In genomic region chr20:29873946-29874345, GRCh38 we compare ENCODE assay signal across 1 cellular context.
TF ChIP-seq lines count a peak whose summit lies in the region.

No MANE protein-coding gene starts in this region.

TF ChIP-seq in IMR-90, 13 proteins besides CTCF, POLR2A, EP300 and RAD21 (continued from another document):
- TF ChIP-seq USF2 (IDR thresholded peaks at IDR 0.05; ENCODE audit: low read depth, low read length) (no peak), MAFK (IDR thresholded peaks at IDR 0.05; ENCODE audit: low read depth, low read length) (no peak), MXI1 (IDR thresholded peaks at IDR 0.05; ENCODE audit: borderline replicate concordance, low read depth, low read length) (no peak), CHD1 (IDR thresholded peaks at IDR 0.05; ENCODE audit: low read depth, low read length) (no peak), FOS (IDR thresholded peaks at IDR 0.05; ENCODE audit: low read depth, low read length) (no peak), NFE2L2 (IDR thresholded peaks at IDR 0.05; ENCODE audit: low read depth, low read length) (no peak), SMC3 (IDR thresholded peaks at IDR 0.05; ENCODE audit: low read depth, low read length) (no peak), RCOR1 (IDR thresholded peaks at IDR 0.05; ENCODE audit: insufficient replicate concordance, low read length) (no peak), BHLHE40 (IDR thresholded peaks at IDR 0.05; ENCODE audit: low read depth, low read length) (no peak), MAZ (IDR thresholded peaks at IDR 0.05; ENCODE audit: borderline replicate concordance, low read depth, low read length) (no peak)
TF ChIP-seq in IMR-90: peak in this region for 0.
